10 cellular contexts compared by ENCODE assay signal in the genomic region with DNA sequence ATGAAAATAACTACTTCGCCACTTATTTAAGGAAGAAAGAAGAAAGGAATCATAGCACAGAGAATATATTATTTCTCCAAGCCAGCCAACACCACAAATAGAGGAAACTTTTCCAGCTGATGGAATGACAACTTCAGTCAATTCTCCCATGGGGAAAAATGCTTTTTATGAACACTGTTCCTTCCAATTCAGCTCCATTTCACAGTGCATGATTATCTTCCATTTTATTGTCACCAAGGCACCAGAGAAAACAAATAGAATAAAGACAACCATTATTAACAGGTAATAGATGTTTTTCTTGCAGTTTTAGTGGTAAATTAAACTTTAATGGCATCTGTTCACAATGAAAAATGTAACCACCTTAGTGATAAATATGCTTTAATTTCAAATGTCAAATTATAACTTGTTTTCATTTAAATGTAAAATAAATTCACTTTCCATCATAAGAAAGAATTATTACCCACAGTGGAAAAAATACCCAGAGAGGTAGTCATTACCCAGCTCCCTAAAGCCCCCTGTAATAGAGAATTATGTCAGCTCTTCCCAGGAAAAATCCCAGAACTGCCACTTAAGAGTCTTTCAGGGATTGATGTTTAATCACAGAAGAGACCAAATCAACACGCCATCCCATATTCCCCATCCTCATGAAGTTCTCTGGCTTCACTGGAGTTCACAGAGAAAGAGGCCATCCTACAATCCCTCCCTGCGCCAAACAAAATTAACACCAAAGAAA.
A peak's percentile ranks its signal among the peaks of the same experiment; 100 is the strongest.
ATAC-seq and TF ChIP-seq lines count a peak whose summit lies in the region.
"Had no signal": no experiment of that assay in that cellular context is flagged by ENCODE, and none has a peak within 500 bp of the region (broad histone marks: within the 10 kb centered on the region; RNA-seq: fewer than 3 reads in every experiment).

No MANE protein-coding gene starts in this region.

- no peaks in the 10 kb centered on the region for H4K20me1 ChIP-seq in neural cell (ENCODE audit: insufficient read depth)
- H4K20me1 ChIP-seq: BLaER1; BLaER1 treated with 17β-estradiol and CSF1 and Interleukin-3, amounts not matched to agents 10 nM and 100 nM had no signal

- H3K36me3 ChIP-seq in neural cell (ENCODE audit: insufficient read depth, low read length), result no peaks in the 10 kb centered on the region
- H3K36me3 ChIP-seq: BE2C; BLaER1; BLaER1 treated with 17β-estradiol and CSF1 and Interleukin-3, amounts not matched to agents 10 nM and 100 nM had no signal

- H2AFZ ChIP-seq in neural cell (ENCODE audit: low read depth, low read length), result no peak overlapping the region

- no peak overlapping the region for H3K4me2 ChIP-seq in neural cell (ENCODE audit: low read length)
- H3K4me2 ChIP-seq: A549; BLaER1; BLaER1 treated with 17β-estradiol and CSF1 and Interleukin-3, amounts not matched to agents 10 nM and 100 nM had no signal

- peak; percentile 92 for TF ChIP-seq EP300 in neural cell (conservative IDR thresholded peaks at IDR 0.05; ENCODE audit: poor library complexity, severe bottlenecking)

- H3K27me3 ChIP-seq in neural cell (ENCODE audit: insufficient read depth, low read depth, low read length), result no peaks in the 10 kb centered on the region
- H3K27me3 ChIP-seq: BE2C; BLaER1; BLaER1 treated with 17β-estradiol and CSF1 and Interleukin-3, amounts not matched to agents 10 nM and 100 nM had no signal

- TF ChIP-seq CTCF in neural cell (IDR thresholded peaks at IDR 0.05; ENCODE audit: poor library complexity, severe bottlenecking), result no peak

- H3K4me3 ChIP-seq in neural cell (ENCODE audit: low read length), result no peak overlapping the region
- H3K4me3 ChIP-seq: A549; BLaER1; BLaER1 treated with 17β-estradiol and CSF1 and Interleukin-3, amounts not matched to agents 10 nM and 100 nM had no signal

- H3K27ac ChIP-seq in neural cell (ENCODE audit: low read length), result peak overlapping the region; percentile 65
- H3K27ac ChIP-seq: 22Rv1; A549; BLaER1; BLaER1 treated with 17β-estradiol and CSF1 and Interleukin-3, amounts not matched to agents 10 nM and 100 nM; C4-2B had no signal

- H3K9me2 ChIP-seq in neural cell (ENCODE audit: insufficient read depth, low read length), result no peaks in the 10 kb centered on the region

- TF ChIP-seq RAD21 in neural cell (conservative IDR thresholded peaks at IDR 0.05), result no peak

- H3K79me2 ChIP-seq in neural cell (replicated peaks; ENCODE audit: insufficient read depth, low read length), result no peaks in the 10 kb centered on the region

- no peaks in the 10 kb centered on the region for H3F3A ChIP-seq in neural cell (ENCODE audit: insufficient read depth, low read length, poor library complexity, severe bottlenecking)

- no peaks in the 10 kb centered on the region for H3K9me3 ChIP-seq in neural cell (ENCODE audit: low read length)
- H3K9me3 ChIP-seq: A549, BE2C, Caco-2 had no signal

- H3K9ac ChIP-seq in neural cell (ENCODE audit: low read length), result peak overlapping the region; percentile 16
- H3K9ac ChIP-seq: BLaER1; BLaER1 treated with 17β-estradiol and CSF1 and Interleukin-3, amounts not matched to agents 10 nM and 100 nM had no signal

- ATAC-seq in GM18873 (IDR thresholded peaks at IDR 0.05; ENCODE audit: low FRiP score, unreplicated experiment), result no peak
- ATAC-seq: A549; CD8-positive, alpha-beta T cell had no signal

TF ChIP-seq in neural cell, 6 proteins besides CTCF, POLR2A, EP300 and RAD21:
- TF ChIP-seq TAF1 (IDR thresholded peaks at IDR 0.05; ENCODE audit: low read depth) (no peak), SMC3 (conservative IDR thresholded peaks at IDR 0.05; ENCODE audit: poor library complexity) (no peak), MXI1 (conservative IDR thresholded peaks at IDR 0.05; ENCODE audit: poor library complexity, severe bottlenecking) (no peak), POLR2AphosphoS5 (IDR thresholded peaks at IDR 0.05) (peak; percentile 84)
- TF ChIP-seq, protein P1, sequence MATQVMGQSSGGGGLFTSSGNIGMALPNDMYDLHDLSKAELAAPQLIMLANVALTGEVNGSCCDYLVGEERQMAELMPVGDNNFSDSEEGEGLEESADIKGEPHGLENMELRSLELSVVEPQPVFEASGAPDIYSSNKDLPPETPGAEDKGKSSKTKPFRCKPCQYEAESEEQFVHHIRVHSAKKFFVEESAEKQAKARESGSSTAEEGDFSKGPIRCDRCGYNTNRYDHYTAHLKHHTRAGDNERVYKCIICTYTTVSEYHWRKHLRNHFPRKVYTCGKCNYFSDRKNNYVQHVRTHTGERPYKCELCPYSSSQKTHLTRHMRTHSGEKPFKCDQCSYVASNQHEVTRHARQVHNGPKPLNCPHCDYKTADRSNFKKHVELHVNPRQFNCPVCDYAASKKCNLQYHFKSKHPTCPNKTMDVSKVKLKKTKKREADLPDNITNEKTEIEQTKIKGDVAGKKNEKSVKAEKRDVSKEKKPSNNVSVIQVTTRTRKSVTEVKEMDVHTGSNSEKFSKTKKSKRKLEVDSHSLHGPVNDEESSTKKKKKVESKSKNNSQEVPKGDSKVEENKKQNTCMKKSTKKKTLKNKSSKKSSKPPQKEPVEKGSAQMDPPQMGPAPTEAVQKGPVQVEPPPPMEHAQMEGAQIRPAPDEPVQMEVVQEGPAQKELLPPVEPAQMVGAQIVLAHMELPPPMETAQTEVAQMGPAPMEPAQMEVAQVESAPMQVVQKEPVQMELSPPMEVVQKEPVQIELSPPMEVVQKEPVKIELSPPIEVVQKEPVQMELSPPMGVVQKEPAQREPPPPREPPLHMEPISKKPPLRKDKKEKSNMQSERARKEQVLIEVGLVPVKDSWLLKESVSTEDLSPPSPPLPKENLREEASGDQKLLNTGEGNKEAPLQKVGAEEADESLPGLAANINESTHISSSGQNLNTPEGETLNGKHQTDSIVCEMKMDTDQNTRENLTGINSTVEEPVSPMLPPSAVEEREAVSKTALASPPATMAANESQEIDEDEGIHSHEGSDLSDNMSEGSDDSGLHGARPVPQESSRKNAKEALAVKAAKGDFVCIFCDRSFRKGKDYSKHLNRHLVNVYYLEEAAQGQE (IDR thresholded peaks at IDR 0.05; ENCODE audit: borderline replicate concordance), result peak; percentile 99
